8 cellular contexts compared by ENCODE assay signal in the genomic region with DNA sequence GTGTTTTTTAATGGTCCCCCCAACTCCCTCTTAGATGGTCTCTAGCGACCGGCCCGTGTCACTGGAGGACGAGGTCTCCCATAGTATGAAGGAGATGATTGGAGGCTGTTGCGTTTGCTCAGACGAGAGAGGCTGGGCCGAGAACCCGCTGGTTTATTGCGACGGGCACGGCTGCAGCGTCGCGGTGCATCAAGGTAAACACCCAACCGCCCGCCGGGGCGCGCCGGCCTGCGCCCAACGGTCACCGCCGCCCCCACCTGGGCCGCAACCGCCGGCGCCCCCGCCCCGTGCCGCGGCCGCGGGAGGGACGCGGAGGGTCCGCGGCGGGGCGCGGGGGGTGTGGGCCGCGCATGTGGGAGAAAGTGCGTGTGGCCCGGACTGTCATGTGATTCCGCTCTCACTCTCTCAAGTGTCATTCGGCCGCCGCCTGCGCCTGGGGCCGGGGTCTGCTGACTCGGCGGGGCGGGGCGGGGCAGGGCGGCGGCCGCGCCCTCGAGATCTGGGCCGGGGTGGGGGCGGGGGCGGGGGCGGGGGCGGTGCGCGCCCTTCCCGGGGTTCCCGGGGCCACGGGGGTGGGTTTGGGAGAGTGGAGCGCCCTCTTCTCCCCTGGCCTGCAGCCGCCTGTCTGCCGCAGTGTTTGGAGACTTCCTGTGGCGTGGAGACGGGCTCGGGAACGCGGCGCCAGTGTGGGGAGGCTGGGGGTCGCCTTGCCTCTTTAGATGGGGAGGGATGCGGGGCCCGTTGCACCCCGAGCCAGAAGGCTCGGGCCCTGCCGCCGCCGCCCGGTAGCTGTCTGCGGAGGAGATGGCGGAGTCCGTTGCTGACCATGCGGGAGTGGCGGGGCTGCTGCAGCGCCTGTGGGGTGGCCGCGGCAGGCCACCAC. TPM values are rescaled to one million over a fixed set of nuclear protein-coding genes. Genes with fewer than 3 reads are reported as not detected.
DNase-seq lines count a peak whose midpoint lies in the region; ATAC-seq and TF ChIP-seq lines count a peak whose summit lies in the region.

No MANE protein-coding gene starts in this region.

- WGBS in tibial nerve, 2 donors: 1 to 2% methylated on average over 7 to 52 of the region's 96 CpGs

- CTCF ChIA-PET in OCI-LY7 (lab: Charles Lee; ENCODE audit: unreplicated experiment): no interaction called here

- H3K27ac ChIP-seq in DOHH2 (ENCODE audit: low read depth, low read length): peak overlapping the region; percentile 43
- H3K27ac ChIP-seq in OCI-LY7 (ENCODE audit: low read depth, low read length, poor library complexity, severe bottlenecking): peak overlapping the region; percentile 56
- peak overlapping the region; percentile 72 to 97 (median 96) for H3K27ac ChIP-seq in tibial nerve

- H3K9me2 ChIP-seq in DOHH2 (replicated peaks; ENCODE audit: control insufficient read depth, low read length) (no peaks in the 10 kb centered on the region), OCI-LY7 (ENCODE audit: insufficient read depth, low read length) (no peaks in the 10 kb centered on the region)

- no peak overlapping the region for H2AFZ ChIP-seq in OCI-LY7 (ENCODE audit: low read length)

- H3K4me1 Mint-ChIP-seq in activated T-cell treated with anti-CD3 and anti-CD28 coated beads, Interleukin-2, amount 50 U/mL, for 72 hours (ENCODE audit: low read depth): peaks cover 10% of the 10 kb centered on the region
- H3K4me1 Mint-ChIP-seq in naive B cell: peaks cover 12 to 25% (median 17%) of the 10 kb centered on the region in 3 donors

- no peaks in the 10 kb centered on the region for H3K27me3 ChIP-seq in DOHH2 (ENCODE audit: control insufficient read depth, low read length)
- no peaks in the 10 kb centered on the region for H3K27me3 ChIP-seq in tibial nerve

- peaks cover 45% of the 10 kb centered on the region for H3K36me3 ChIP-seq in DOHH2 (ENCODE audit: control insufficient read depth, low read length)
- H3K36me3 ChIP-seq in OCI-LY7 (ENCODE audit: insufficient read depth, low read length): peaks cover 42% of the 10 kb centered on the region
- peaks cover 0 to 32% (median 5%) of the 10 kb centered on the region in 3 donors for H3K36me3 ChIP-seq in tibial nerve

- TF ChIP-seq CTCF in DOHH2 (IDR thresholded peaks at IDR 0.05; ENCODE audit: low read depth, low read length, poor library complexity, severe bottlenecking) (peak; percentile 18), OCI-LY7 (conservative IDR thresholded peaks at IDR 0.05; ENCODE audit: low read length) (no peak), tibial nerve (IDR thresholded peaks at IDR 0.05) (peak in 1 of 5 experiments; percentile 6)

- no peaks in the 10 kb centered on the region for H3K27me3 Mint-ChIP-seq in activated T-cell treated with anti-CD3 and anti-CD28 coated beads, Interleukin-2, amount 50 U/mL, for 72 hours (ENCODE audit: low read depth)
- H3K27me3 Mint-ChIP-seq in naive B cell: no peaks in the 10 kb centered on the region

- H3K36me3 Mint-ChIP-seq in activated T-cell treated with anti-CD3 and anti-CD28 coated beads, Interleukin-2, amount 50 U/mL, for 72 hours (ENCODE audit: insufficient read depth in 2 of 2): peaks cover 11% of the 10 kb centered on the region in 2 donors
- peaks cover 0 to 5% of the 10 kb centered on the region in 2 donors for H3K36me3 Mint-ChIP-seq in naive B cell

- H4K20me1 ChIP-seq in DOHH2 (ENCODE audit: control insufficient read depth, insufficient read depth, low read depth, low read length) (peaks cover 5% of the 10 kb centered on the region; the same call in 1 of the 2 replicates), OCI-LY7 (ENCODE audit: insufficient read depth, low read length) (no peaks in the 10 kb centered on the region)

- peak in 1 of 2 donors; percentile 37 for TF ChIP-seq POLR2A in tibial nerve (IDR thresholded peaks at IDR 0.05)

- peak overlapping the region; percentile 76 for H3K27ac Mint-ChIP-seq in activated T-cell treated with anti-CD3 and anti-CD28 coated beads, Interleukin-2, amount 50 U/mL, for 72 hours
- H3K27ac Mint-ChIP-seq in naive B cell: peak overlapping the region in 4 of 6 donors; percentile 77 to 92 (median 84)

- no peaks in the 10 kb centered on the region for H3K9me3 Mint-ChIP-seq in activated T-cell treated with anti-CD3 and anti-CD28 coated beads, Interleukin-2, amount 50 U/mL, for 72 hours
- H3K9me3 Mint-ChIP-seq in naive B cell: no peaks in the 10 kb centered on the region

- POLR2A ChIA-PET in OCI-LY7 (lab: Charles Lee): interaction anchor here (0.5 kb wide), 1 partner anchor 16 kb away, joined by 3 read pairs; no protein-coding TSS in a partner anchor

- peak; percentile 37 to 42 for ATAC-seq in activated T-cell treated with anti-CD3 and anti-CD28 coated beads, Interleukin-2, amount 50 U/mL, for 72 hours (replicated peaks in 1 of 2)
- ATAC-seq in naive B cell (ENCODE audit: low read depth in 2 of 2): peak; percentile 17 to 35
- ATAC-seq in GM18520 (IDR thresholded peaks at IDR 0.05; ENCODE audit: unreplicated experiment): no peak

- DNase-seq in HCEC 1CT (peak; percentile 57), OCI-LY7 (ENCODE audit: low spot score) (peak; percentile 61), fibroblast of gingiva (ENCODE audit: low read depth) (peak; percentile 52), naive B cell (peak; percentile 51), tibial nerve (ENCODE audit: low spot score in 2 of 2) (peak; percentile 43 to 48)
- peak; percentile 51 to 59 for DNase-seq in activated T-cell treated with anti-CD3 and anti-CD28 coated beads, Interleukin-2, amount 50 U/mL, for 72 hours

- H3K4me1 ChIP-seq in DOHH2 (ENCODE audit: control insufficient read depth, low read length) (peaks cover 36% of the 10 kb centered on the region), OCI-LY7 (ENCODE audit: insufficient read depth, low read length, poor library complexity, severe bottlenecking) (peaks cover 24% of the 10 kb centered on the region), tibial nerve (peaks cover 0 to 38% (median 10%) of the 10 kb centered on the region in 4 donors)

- no peaks in the 10 kb centered on the region for H3K9me3 ChIP-seq in DOHH2 (ENCODE audit: control insufficient read depth, insufficient read depth, low read length)
- H3K9me3 ChIP-seq in OCI-LY7 (ENCODE audit: low read length): no peaks in the 10 kb centered on the region
- H3K9me3 ChIP-seq in tibial nerve: no peaks in the 10 kb centered on the region

- intact Hi-C loops in OCI-LY7 (cut with micrococcal nuclease; ENCODE audit: unreplicated experiment): loop anchor here (1.0 to 5.0 kb wide), 3 partner anchors 39 to 787 kb away; a partner anchor contains a TSS

- peaks cover 42% of the 10 kb centered on the region for H3K79me2 ChIP-seq in DOHH2 (ENCODE audit: control insufficient read depth, low read length)
- peaks cover 37% of the 10 kb centered on the region for H3K79me2 ChIP-seq in OCI-LY7 (ENCODE audit: insufficient read depth, low read depth, low read length)

- peak overlapping the region; percentile 76 for H3K4me3 ChIP-seq in DOHH2 (ENCODE audit: low read length)
- H3K4me3 ChIP-seq in OCI-LY7 (ENCODE audit: low read depth, low read length, poor library complexity, severe bottlenecking): peak overlapping the region; percentile 72
- peak overlapping the region; percentile 71 to 88 (median 76) for H3K4me3 ChIP-seq in tibial nerve

- no TSS peak for BruUV-seq in OCI-LY7 (replicated peaks; lab: Mats Ljungman, UMichigan)

- peaks cover 17% of the 10 kb centered on the region for H3F3A ChIP-seq in DOHH2 (ENCODE audit: control insufficient read depth, insufficient read depth)

- H3K4me3 Mint-ChIP-seq in activated T-cell treated with anti-CD3 and anti-CD28 coated beads, Interleukin-2, amount 50 U/mL, for 72 hours: peak overlapping the region; percentile 88 to 89
- H3K4me3 Mint-ChIP-seq in naive B cell: peak overlapping the region; percentile 87 to 96 (median 94)

- TF ChIP-seq EP300 in tibial nerve (IDR thresholded peaks at IDR 0.05): no peak

- H3K4me2 ChIP-seq in DOHH2 (ENCODE audit: low read length): peak overlapping the region; percentile 82
- H3K4me2 ChIP-seq in OCI-LY7 (ENCODE audit: low read length): peak overlapping the region; percentile 73

RNA-seq across cellular contexts. Expression of a gene that starts 0.8 kb away (rescaled TPM):
- 50.4 and 68.4 TPM in 2 replicates for total RNA-seq in OCI-LY7 (2014; rRNA removed; shearing (Covaris generic))
- total RNA-seq in OCI-LY7 (2022) (67.3 and 74.0 TPM in 2 replicates), tibial nerve (10 to 100 TPM; 40.6 to 60.9 (median 47.5) TPM)
- total RNA-seq in activated T-cell treated with anti-CD3 and anti-CD28 coated beads, Interleukin-2, amount 50 U/mL, for 72 hours: 10 to 100 TPM; 45.4 to 46.0 TPM
- polyA plus RNA-seq in naive B cell (ENCODE audit: low read depth in 6 of 6): 1 to 10 TPM; 3.8 to 7.3 (median 6.6) TPM

RNA-seq across cellular contexts. Expression of a gene that starts 9.4 kb away (rescaled TPM):
- total RNA-seq in OCI-LY7 (2014; rRNA removed; shearing (Covaris generic)): not detected in 2 replicates
- total RNA-seq in OCI-LY7 (2022) (0.06 TPM in 1 of 2 replicates, not detected in the other), tibial nerve (1 to 10 TPM in 3 of 4 donors, under 1 TPM in 1; 0.39 to 5.2 (median 2.3) TPM)
- under 1 TPM; 0.23 to 0.41 TPM for total RNA-seq in activated T-cell treated with anti-CD3 and anti-CD28 coated beads, Interleukin-2, amount 50 U/mL, for 72 hours
- polyA plus RNA-seq in naive B cell (ENCODE audit: low read depth in 6 of 6): not detected

Comparison
In these comparisons a context has a peak if more than half of its experiments do, and no peak if none do; other contexts are left out.
1. H3K27ac ChIP-seq: peak in every context shown above with its lines; median percentile 96 in tibial nerve; 56 in OCI-LY7; 43 in DOHH2.